Comparison of ENCODE assay signal across 26 cellular contexts in the genomic region with DNA sequence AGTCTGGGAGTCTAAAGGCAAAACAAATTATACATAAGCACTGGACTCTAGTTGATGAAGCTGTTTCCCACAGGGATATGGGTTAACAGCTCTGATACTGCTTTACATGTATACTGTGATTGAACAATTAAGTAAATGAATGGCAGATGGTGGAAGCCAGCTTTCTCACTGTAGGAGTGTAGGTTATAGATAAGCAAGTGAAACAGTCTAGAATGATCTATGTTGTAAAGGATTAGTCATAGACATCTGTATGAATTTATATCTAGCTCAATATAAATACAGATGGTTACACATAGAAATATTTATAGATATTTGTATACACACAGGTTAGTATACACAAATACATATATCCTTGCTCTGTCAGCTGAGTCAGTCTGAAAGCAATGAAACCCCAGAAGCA.
"Had no signal": no experiment of that assay in that cellular context is flagged by ENCODE, and none has a peak within 500 bp of the region (broad histone marks: within the 10 kb centered on the region; RNA-seq: fewer than 3 reads in every experiment).

No MANE protein-coding gene starts in this region.

- H3K27me3 Mint-ChIP-seq: activated CD4-positive, alpha-beta memory T cell treated with anti-CD3 and anti-CD28 coated beads, Interleukin-2, amount 10 ng/mL, durations not matched to agents 7 days and 5 days; activated CD8-positive, alpha-beta memory T cell treated with anti-CD3 and anti-CD28 coated beads, Interleukin-2, amount 10 ng/mL, durations not matched to agents 7 days and 5 days; activated naive CD8-positive, alpha-beta T cell treated with anti-CD3 and anti-CD28 coated beads for 36 hours; activated T-helper 17 cell treated with anti-CD3 and anti-CD28 coated beads, Interleukin-2, amount 50 U/mL, for 72 hours; central memory CD8-positive, alpha-beta T cell had no signal

- H3K36me3 Mint-ChIP-seq: activated CD8-positive, alpha-beta memory T cell treated with anti-CD3 and anti-CD28 coated beads, Interleukin-2, amount 10 ng/mL, durations not matched to agents 7 days and 5 days; activated naive CD8-positive, alpha-beta T cell treated with anti-CD3 and anti-CD28 coated beads for 36 hours had no signal

- H3K4me3 ChIP-seq: cardiac muscle cell, Peyer's patch had no signal

- H3K9me3 ChIP-seq: Peyer's patch had no signal

- H3K4me1 Mint-ChIP-seq: activated CD4-positive, alpha-beta memory T cell treated with anti-CD3 and anti-CD28 coated beads, Interleukin-2, amount 10 ng/mL, durations not matched to agents 7 days and 5 days; activated CD8-positive, alpha-beta memory T cell treated with anti-CD3 and anti-CD28 coated beads, Interleukin-2, amount 10 ng/mL, durations not matched to agents 7 days and 5 days; activated naive CD8-positive, alpha-beta T cell treated with anti-CD3 and anti-CD28 coated beads for 36 hours; activated T-helper 17 cell treated with anti-CD3 and anti-CD28 coated beads, Interleukin-2, amount 50 U/mL, for 72 hours; central memory CD8-positive, alpha-beta T cell had no signal

- ATAC-seq: activated CD8-positive, alpha-beta memory T cell treated with anti-CD3 and anti-CD28 coated beads, Interleukin-2, amount 10 ng/mL, durations not matched to agents 7 days and 5 days; activated T-cell treated with anti-CD3 and anti-CD28 coated beads, Interleukin-2, amount 50 U/mL, for 72 hours had no signal

- H3K4me1 ChIP-seq: Peyer's patch had no signal

- DNase-seq: activated CD4-positive, alpha-beta memory T cell treated with anti-CD3 and anti-CD28 coated beads, Interleukin-2, amount 10 ng/mL, durations not matched to agents 7 days and 5 days; activated CD4-positive, alpha-beta T cell treated with anti-CD3 and anti-CD28 coated beads for 1 hour; activated CD4-positive, alpha-beta T cell treated with anti-CD3 and anti-CD28 coated beads for 48 hours; activated CD4-positive, CD25-positive, alpha-beta regulatory T cell; activated CD8-positive, alpha-beta memory T cell treated with anti-CD3 and anti-CD28 coated beads for 24 hours; activated CD8-positive, alpha-beta memory T cell treated with anti-CD3 and anti-CD28 coated beads, Interleukin-2, amount 10 ng/mL, durations not matched to agents 7 days and 5 days; activated CD8-positive, alpha-beta memory T cell treated with anti-CD3 and anti-CD28 coated beads, Interleukin-2, amount 50 U/mL, for 48 hours; activated effector memory CD4-positive, alpha-beta T cell treated with anti-CD3 and anti-CD28 coated beads, Interleukin-2, amount 50 U/mL, for 16 hours; activated naive CD4-positive, alpha-beta T cell; activated naive CD4-positive, alpha-beta T cell treated with anti-CD3 and anti-CD28 coated beads, Interleukin-2, amount 50 U/mL, for 16 hours; activated naive CD8-positive, alpha-beta T cell treated with anti-CD3 and anti-CD28 coated beads for 36 hours; activated T-cell treated with anti-CD3 and anti-CD28 coated beads, Interleukin-2, amount 50 U/mL, for 72 hours; amniotic stem cell; aorta; NCI-H1105; NCI-H1417 treated with DMSO at 0.1 percent for 48 hours; NCI-H1930; NCI-H2081 treated with DMSO at 0.1 percent for 48 hours; NCI-H345; NK-92 treated with Interleukin-12 subunit alpha and Interleukin-12 subunit beta, amount 100 ng/mL, for 24 hours; Peyer's patch; T-helper 9 cell had no signal

- H3K27ac ChIP-seq: cardiac muscle cell, Peyer's patch, VCaP had no signal

- H3K27ac Mint-ChIP-seq: activated CD4-positive, alpha-beta memory T cell treated with anti-CD3 and anti-CD28 coated beads, Interleukin-2, amount 10 ng/mL, durations not matched to agents 7 days and 5 days; activated CD8-positive, alpha-beta memory T cell treated with anti-CD3 and anti-CD28 coated beads, Interleukin-2, amount 10 ng/mL, durations not matched to agents 7 days and 5 days; activated naive CD8-positive, alpha-beta T cell treated with anti-CD3 and anti-CD28 coated beads for 36 hours; activated T-cell treated with anti-CD3 and anti-CD28 coated beads, Interleukin-2, amount 50 U/mL, for 72 hours; activated T-helper 17 cell treated with anti-CD3 and anti-CD28 coated beads, Interleukin-2, amount 50 U/mL, for 72 hours had no signal

- H3K4me3 Mint-ChIP-seq: activated CD4-positive, alpha-beta memory T cell treated with anti-CD3 and anti-CD28 coated beads, Interleukin-2, amount 10 ng/mL, durations not matched to agents 7 days and 5 days; activated CD8-positive, alpha-beta memory T cell treated with anti-CD3 and anti-CD28 coated beads, Interleukin-2, amount 10 ng/mL, durations not matched to agents 7 days and 5 days; activated naive CD8-positive, alpha-beta T cell treated with anti-CD3 and anti-CD28 coated beads for 36 hours; activated T-cell treated with anti-CD3 and anti-CD28 coated beads, Interleukin-2, amount 50 U/mL, for 72 hours; activated T-helper 17 cell treated with anti-CD3 and anti-CD28 coated beads, Interleukin-2, amount 50 U/mL, for 72 hours; central memory CD8-positive, alpha-beta T cell had no signal

- H3K27me3 ChIP-seq: cardiac muscle cell, Peyer's patch had no signal

- H3K9me3 Mint-ChIP-seq: activated CD4-positive, alpha-beta memory T cell treated with anti-CD3 and anti-CD28 coated beads, Interleukin-2, amount 10 ng/mL, durations not matched to agents 7 days and 5 days; activated naive CD8-positive, alpha-beta T cell treated with anti-CD3 and anti-CD28 coated beads for 36 hours; activated T-helper 17 cell treated with anti-CD3 and anti-CD28 coated beads, Interleukin-2, amount 50 U/mL, for 72 hours had no signal

- H3K36me3 ChIP-seq: cardiac muscle cell, Peyer's patch had no signal
